9 cellular contexts compared by ENCODE assay signal in genomic region chr1:154995301-154995983, GRCh38. TPM values are rescaled to one million over a fixed set of nuclear protein-coding genes. Genes with fewer than 3 reads are reported as not detected.
DNase-seq lines count a peak whose midpoint lies in the region; ATAC-seq and TF ChIP-seq lines count a peak whose summit lies in the region.
"Not testable (repeated sequence)": the region's sequence is repeated elsewhere in the genome, so short reads cannot be mapped to it uniquely, and the experiment has no call there.
"Had no signal": no experiment of that assay in that cellular context is flagged by ENCODE, and none has a peak within 500 bp of the region (broad histone marks: within the 10 kb centered on the region; RNA-seq: fewer than 3 reads in every experiment).

No MANE protein-coding gene starts in this region.

- not testable (repeated sequence) for H3K9me3 ChIP-seq in cardiac muscle cell (ENCODE audit: low read depth); tibial nerve

- not testable (repeated sequence) for ATAC-seq in central memory CD8-positive, alpha-beta T cell (replicated peaks; ENCODE audit: extremely low read depth, poor library complexity, severe bottlenecking)

- peaks cover 27% of the 10 kb centered on the region for H3K4me1 Mint-ChIP-seq in T-helper 2 cell treated with Interferon-gamma antibody and Interleukin-4, amounts not matched to agents 5 μg/mL and 100 μg/mL, for 36 hours (ENCODE audit: low read depth)
- H3K4me1 Mint-ChIP-seq in central memory CD8-positive, alpha-beta T cell = peaks cover 22% of the 10 kb centered on the region
- peaks cover 18% of the 10 kb centered on the region for H3K4me1 Mint-ChIP-seq in neural crest cell

- not testable (repeated sequence) for H3K27me3 Mint-ChIP-seq in T-helper 2 cell treated with Interferon-gamma antibody and Interleukin-4, amounts not matched to agents 5 μg/mL and 100 μg/mL, for 36 hours (ENCODE audit: low read depth); central memory CD8-positive, alpha-beta T cell; neural crest cell (ENCODE audit: low read depth)

- in situ Hi-C loops in Caki2 (cut with HindIII; ENCODE audit: low pct_unique_long_range_greater_than_20kb, low sequenced_read_pairs) = not testable (repeated sequence)

- H3K4me3 Mint-ChIP-seq in T-helper 2 cell treated with Interferon-gamma antibody and Interleukin-4, amounts not matched to agents 5 μg/mL and 100 μg/mL, for 36 hours; central memory CD8-positive, alpha-beta T cell: not testable (repeated sequence)
- peak overlapping the region; percentile 68 for H3K4me3 Mint-ChIP-seq in neural crest cell

- not testable (repeated sequence) for H3K36me3 ChIP-seq in cardiac muscle cell
- H3K36me3 ChIP-seq in tibial nerve = peaks cover 0 to 30% (median 0%) of the 10 kb centered on the region in 3 donors

- H3K27me3 ChIP-seq in cardiac muscle cell, tibial nerve: not testable (repeated sequence)

- not testable (repeated sequence) for TF ChIP-seq EP300 in tibial nerve (IDR thresholded peaks at IDR 0.05)

- WGBS in tibial nerve, 2 donors = 54 to 59% methylated on average over 13 of the region's 13 CpGs

- DNase-seq in Caki2 (ENCODE audit: low read depth) (peak; percentile 67), HT1080 (ENCODE audit: low read depth) (peak; percentile 69), NCI-H748 (lab: John Stamatoyannopoulos, UW; ENCODE audit: unreplicated experiment) (peak; percentile 19), cardiac muscle cell (ENCODE audit: low read depth in 1 of 2, low spot score in 1 of 2) (peak; percentile 61 to 89)
- DNase-seq in T-helper 2 cell treated with Interferon-gamma antibody and Interleukin-4, amounts not matched to agents 5 μg/mL and 100 μg/mL, for 36 hours (ENCODE audit: low spot score); central memory CD8-positive, alpha-beta T cell (ENCODE audit: low spot score in 2 of 2); neural crest cell (ENCODE audit: low read depth, low spot score); tibial nerve (ENCODE audit: low spot score in 2 of 2): not testable (repeated sequence)

- H3K4me1 ChIP-seq in cardiac muscle cell (ENCODE audit: low read depth) = not testable (repeated sequence)
- peaks cover 0 to 36% (median 13%) of the 10 kb centered on the region in 4 donors for H3K4me1 ChIP-seq in tibial nerve

- not testable (repeated sequence) for H3K9me3 Mint-ChIP-seq in T-helper 2 cell treated with Interferon-gamma antibody and Interleukin-4, amounts not matched to agents 5 μg/mL and 100 μg/mL, for 36 hours; central memory CD8-positive, alpha-beta T cell; neural crest cell

- H3K27ac Mint-ChIP-seq in T-helper 2 cell treated with Interferon-gamma antibody and Interleukin-4, amounts not matched to agents 5 μg/mL and 100 μg/mL, for 36 hours = peak overlapping the region; percentile 62
- peak overlapping the region; percentile 71 for H3K27ac Mint-ChIP-seq in central memory CD8-positive, alpha-beta T cell (ENCODE audit: low read depth)
- H3K27ac Mint-ChIP-seq in neural crest cell (ENCODE audit: unreplicated experiment) = not testable (repeated sequence)

- H3K36me3 Mint-ChIP-seq in T-helper 2 cell treated with Interferon-gamma antibody and Interleukin-4, amounts not matched to agents 5 μg/mL and 100 μg/mL, for 36 hours (ENCODE audit: low read depth); central memory CD8-positive, alpha-beta T cell (ENCODE audit: insufficient read depth); neural crest cell (ENCODE audit: low read depth): not testable (repeated sequence)

- not testable (repeated sequence) for H3K27ac ChIP-seq in cardiac muscle cell, tibial nerve

- TF ChIP-seq CTCF in cardiac muscle cell (IDR thresholded peaks at IDR 0.05; ENCODE audit: low read depth, low read length) (peak; percentile 58), neural crest cell (conservative IDR thresholded peaks at IDR 0.05) (peak; percentile 54), tibial nerve (IDR thresholded peaks at IDR 0.05) (peak; percentile 11 to 41 (median 31))

- not testable (repeated sequence) for TF ChIP-seq POLR2A in tibial nerve (IDR thresholded peaks at IDR 0.05)

- H3K4me3 ChIP-seq in cardiac muscle cell, tibial nerve: not testable (repeated sequence)

RNA-seq across cellular contexts. Expression of gene LENEP, which starts 2.1 kb away (rescaled TPM):
- total RNA-seq in Caki2 (2014; rRNA removed; shearing (Covaris generic); ENCODE audit: low replicate concordance) = not detected in 2 replicates
- total RNA-seq in HT1080 (2014; rRNA removed; shearing (Covaris generic)) = 0.64 TPM in 1 of 2 replicates, not detected in the other
- not detected in 2 replicates for polyA plus RNA-seq in HT1080 (2015; cell fraction: cytosol; rRNA removed)
- polyA plus RNA-seq in HT1080 (2015; cell fraction: nucleus; rRNA removed) = not detected in 2 replicates
- not detected in 2 replicates for total RNA-seq in cardiac muscle cell
- 0.72 TPM in 1 of 2 replicates, not detected in the other for polyA plus RNA-seq in cardiac muscle cell
- total RNA-seq in neural crest cell = 1.9 and 2.5 TPM in 2 replicates
- total RNA-seq in tibial nerve = 1 to 10 TPM in 1 of 4 donors, not detected in 3; 1.5 TPM
- polyA plus RNA-seq: naive thymus-derived CD8-positive, alpha-beta T cell had no signal

RNA-seq across cellular contexts. Expression of gene ZBTB7B, which starts 7.2 kb away (rescaled TPM):
- total RNA-seq in Caki2 (2014; rRNA removed; shearing (Covaris generic); ENCODE audit: low replicate concordance) = 12.2 and 22.8 TPM in 2 replicates
- 18.9 and 22.2 TPM in 2 replicates for total RNA-seq in HT1080 (2014; rRNA removed; shearing (Covaris generic))
- polyA plus RNA-seq in HT1080 (2015; cell fraction: cytosol; rRNA removed) = 11.7 and 13.2 TPM in 2 replicates
- polyA plus RNA-seq in HT1080 (2015; cell fraction: nucleus; rRNA removed) = 29.6 and 31.6 TPM in 2 replicates
- total RNA-seq in cardiac muscle cell = 25.5 and 25.6 TPM in 2 replicates
- polyA plus RNA-seq in cardiac muscle cell = 4.6 and 4.7 TPM in 2 replicates
- 5.9 and 6.9 TPM in 2 replicates for total RNA-seq in neural crest cell
- 10 to 100 TPM; 44.6 to 53.4 (median 49.5) TPM for total RNA-seq in tibial nerve

RNA-seq across cellular contexts. Expression of gene FLAD1, which starts 12.3 kb away (rescaled TPM):
- total RNA-seq in Caki2 (2014; rRNA removed; shearing (Covaris generic); ENCODE audit: low replicate concordance) = 33.4 and 41.9 TPM in 2 replicates
- total RNA-seq in HT1080 (2014; rRNA removed; shearing (Covaris generic)) = 49.5 and 50.0 TPM in 2 replicates
- polyA plus RNA-seq in HT1080 (2015; cell fraction: cytosol; rRNA removed) = 21.0 and 25.1 TPM in 2 replicates
- 30.6 and 38.7 TPM in 2 replicates for polyA plus RNA-seq in HT1080 (2015; cell fraction: nucleus; rRNA removed)
- 34.3 and 39.7 TPM in 2 replicates for total RNA-seq in cardiac muscle cell
- 59.2 and 60.8 TPM in 2 replicates for polyA plus RNA-seq in cardiac muscle cell
- total RNA-seq in neural crest cell = 76.3 and 81.9 TPM in 2 replicates
- total RNA-seq in tibial nerve = 10 to 100 TPM; 17.4 to 33.6 (median 23.6) TPM

RNA-seq across cellular contexts. Expression of gene CKS1B, which starts 21.0 kb away (rescaled TPM):
- total RNA-seq in Caki2 (2014; rRNA removed; shearing (Covaris generic); ENCODE audit: low replicate concordance) = 166 and 305 TPM in 2 replicates
- total RNA-seq in HT1080 (2014; rRNA removed; shearing (Covaris generic)) = 210 and 222 TPM in 2 replicates
- 139 and 187 TPM in 2 replicates for polyA plus RNA-seq in HT1080 (2015; cell fraction: cytosol; rRNA removed)
- polyA plus RNA-seq in HT1080 (2015; cell fraction: nucleus; rRNA removed) = 67.1 and 86.8 TPM in 2 replicates
- 52.9 and 96.5 TPM in 2 replicates for total RNA-seq in cardiac muscle cell
- polyA plus RNA-seq in cardiac muscle cell = 157 and 337 TPM in 2 replicates
- 211 and 217 TPM in 2 replicates for total RNA-seq in neural crest cell
- total RNA-seq in tibial nerve = 10 to 100 TPM; 35.2 to 40.5 (median 37.3) TPM

RNA-seq across cellular contexts. Expression of gene SHC1, which starts 24.9 kb away (rescaled TPM):
- total RNA-seq in Caki2 (2014; rRNA removed; shearing (Covaris generic); ENCODE audit: low replicate concordance) = 95.0 and 109 TPM in 2 replicates
- 126 and 173 TPM in 2 replicates for total RNA-seq in HT1080 (2014; rRNA removed; shearing (Covaris generic))
- polyA plus RNA-seq in HT1080 (2015; cell fraction: cytosol; rRNA removed) = 166 and 179 TPM in 2 replicates
- 470 and 539 TPM in 2 replicates for polyA plus RNA-seq in HT1080 (2015; cell fraction: nucleus; rRNA removed)
- total RNA-seq in cardiac muscle cell (80.0 and 80.3 TPM in 2 replicates), neural crest cell (90.3 and 92.9 TPM in 2 replicates), tibial nerve (100 to 1,000 TPM in 2 of 4 donors, 10 to 100 TPM in 2; 82.9 to 168 (median 101) TPM)
- 66.8 and 70.7 TPM in 2 replicates for polyA plus RNA-seq in cardiac muscle cell
